1 cellular context compared by ENCODE assay signal in genomic region chr1:207029991-207030521, GRCh38.
TF ChIP-seq lines count a peak whose summit lies in the region.

No MANE protein-coding gene starts in this region.

TF ChIP-seq in K562, 482 proteins besides CTCF, POLR2A, EP300 and RAD21:
- TF ChIP-seq LARP7 (IDR thresholded peaks at IDR 0.05), result no peak
- TF ChIP-seq MAZ (CRISPR knock-in tag; conservative IDR thresholded peaks at IDR 0.05 in 1 of 2, IDR thresholded peaks at IDR 0.05 in 1 of 2), result peak in 1 of 2 experiments; percentile 19; a peak in 1 of 4 replicates
- no peak for TF ChIP-seq CEBPG (CRISPR knock-in tag; IDR thresholded peaks at IDR 0.05)
- TF ChIP-seq CEBPG (tag; conservative IDR thresholded peaks at IDR 0.05 in 1 of 2, IDR thresholded peaks at IDR 0.05 in 1 of 2), result 0 out of 4 replicates have a peak, but pooled peaks of 1 of the 2 experiments have one; percentile 22
- no peak for TF ChIP-seq PTTG1 (tag; IDR thresholded peaks at IDR 0.05; ENCODE audit: low read depth)
- TF ChIP-seq KDM1A (IDR thresholded peaks at IDR 0.05), result no peak
- 0 out of 2 replicates have a peak, but pooled peaks have one; percentile 17 for TF ChIP-seq ZNF133 (CRISPR knock-in tag; IDR thresholded peaks at IDR 0.05)
- 0 out of 4 replicates have a peak, but pooled peaks of 1 of the 2 experiments have one; percentile 22 for TF ChIP-seq SRF (CRISPR knock-in tag; IDR thresholded peaks at IDR 0.05)
- TF ChIP-seq ZNF444 (CRISPR knock-in tag; IDR thresholded peaks at IDR 0.05), result no peak
- TF ChIP-seq GABPA (tag; conservative IDR thresholded peaks at IDR 0.05; ENCODE audit: low read depth), result peak; percentile 63; the same call in 1 of the 2 replicates
- no peak for TF ChIP-seq PHB2 (IDR thresholded peaks at IDR 0.05; ENCODE audit: low read depth)
- TF ChIP-seq STAT6 (CRISPR knock-in tag; IDR thresholded peaks at IDR 0.05), result no peak
- TF ChIP-seq ZNF75A (CRISPR knock-in tag; IDR thresholded peaks at IDR 0.05), result peak; percentile 43; the same call in 1 of the 2 replicates
- 0 out of 2 replicates have a peak, but pooled peaks have one; percentile 6 for TF ChIP-seq ZNF324 (CRISPR knock-in tag; IDR thresholded peaks at IDR 0.05)
- TF ChIP-seq L3MBTL2 (IDR thresholded peaks at IDR 0.05), result peak; percentile 46; the same call in 1 of the 2 replicates
- TF ChIP-seq SMAD2 (IDR thresholded peaks at IDR 0.05; ENCODE audit: low read depth, low read length), result no peak
- TF ChIP-seq CSDE1 (IDR thresholded peaks at IDR 0.05), result no peak
- TF ChIP-seq NBN (IDR thresholded peaks at IDR 0.05; ENCODE audit: low read depth), result 0 out of 2 replicates have a peak, but pooled peaks have one; percentile 32
- peak; percentile 36; the same call in 1 of the 2 replicates for TF ChIP-seq FOSL1 (tag; conservative IDR thresholded peaks at IDR 0.05)
- TF ChIP-seq, protein P1, sequence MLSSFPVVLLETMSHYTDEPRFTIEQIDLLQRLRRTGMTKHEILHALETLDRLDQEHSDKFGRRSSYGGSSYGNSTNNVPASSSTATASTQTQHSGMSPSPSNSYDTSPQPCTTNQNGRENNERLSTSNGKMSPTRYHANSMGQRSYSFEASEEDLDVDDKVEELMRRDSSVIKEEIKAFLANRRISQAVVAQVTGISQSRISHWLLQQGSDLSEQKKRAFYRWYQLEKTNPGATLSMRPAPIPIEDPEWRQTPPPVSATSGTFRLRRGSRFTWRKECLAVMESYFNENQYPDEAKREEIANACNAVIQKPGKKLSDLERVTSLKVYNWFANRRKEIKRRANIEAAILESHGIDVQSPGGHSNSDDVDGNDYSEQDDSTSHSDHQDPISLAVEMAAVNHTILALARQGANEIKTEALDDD (IDR thresholded peaks at IDR 0.05), result no peak
- TF ChIP-seq HMG20A (CRISPR knock-in tag; conservative IDR thresholded peaks at IDR 0.05), result no peak
- no peak for TF ChIP-seq ARNT (IDR thresholded peaks at IDR 0.05)
- TF ChIP-seq, protein P2, sequence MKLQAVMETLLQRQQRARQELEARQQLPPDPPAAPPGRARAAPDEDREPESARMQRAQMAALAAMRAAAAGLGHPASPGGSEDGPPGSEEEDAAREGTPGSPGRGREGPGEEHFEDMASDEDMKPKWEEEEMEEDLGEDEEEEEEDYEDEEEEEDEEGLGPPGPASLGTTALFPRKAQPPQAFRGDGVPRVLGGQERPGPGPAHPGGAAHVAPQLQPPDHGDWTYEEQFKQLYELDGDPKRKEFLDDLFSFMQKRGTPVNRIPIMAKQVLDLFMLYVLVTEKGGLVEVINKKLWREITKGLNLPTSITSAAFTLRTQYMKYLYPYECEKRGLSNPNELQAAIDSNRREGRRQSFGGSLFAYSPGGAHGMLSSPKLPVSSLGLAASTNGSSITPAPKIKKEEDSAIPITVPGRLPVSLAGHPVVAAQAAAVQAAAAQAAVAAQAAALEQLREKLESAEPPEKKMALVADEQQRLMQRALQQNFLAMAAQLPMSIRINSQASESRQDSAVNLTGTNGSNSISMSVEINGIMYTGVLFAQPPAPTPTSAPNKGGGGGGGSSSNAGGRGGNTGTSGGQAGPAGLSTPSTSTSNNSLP (IDR thresholded peaks at IDR 0.05; ENCODE audit: borderline replicate concordance, low read depth, low read length), result no peak
- no peak for TF ChIP-seq FOXK2 (conservative IDR thresholded peaks at IDR 0.05 in 1 of 2, IDR thresholded peaks at IDR 0.05 in 1 of 2; ENCODE audit: low read depth in 2 of 2)
- no peak for TF ChIP-seq ATF1 (CRISPR knock-in tag; IDR thresholded peaks at IDR 0.05)
- 0 out of 2 replicates have a peak, but pooled peaks have one; percentile 25 for TF ChIP-seq ATF1 (tag; IDR thresholded peaks at IDR 0.05)
- TF ChIP-seq ZNF76 (CRISPR knock-in tag; IDR thresholded peaks at IDR 0.05; ENCODE audit: borderline replicate concordance), result peak; percentile 29; the same call in 1 of the 2 replicates
- no peak for TF ChIP-seq PML (IDR thresholded peaks at IDR 0.05; ENCODE audit: low read length)
- TF ChIP-seq, protein P3, sequence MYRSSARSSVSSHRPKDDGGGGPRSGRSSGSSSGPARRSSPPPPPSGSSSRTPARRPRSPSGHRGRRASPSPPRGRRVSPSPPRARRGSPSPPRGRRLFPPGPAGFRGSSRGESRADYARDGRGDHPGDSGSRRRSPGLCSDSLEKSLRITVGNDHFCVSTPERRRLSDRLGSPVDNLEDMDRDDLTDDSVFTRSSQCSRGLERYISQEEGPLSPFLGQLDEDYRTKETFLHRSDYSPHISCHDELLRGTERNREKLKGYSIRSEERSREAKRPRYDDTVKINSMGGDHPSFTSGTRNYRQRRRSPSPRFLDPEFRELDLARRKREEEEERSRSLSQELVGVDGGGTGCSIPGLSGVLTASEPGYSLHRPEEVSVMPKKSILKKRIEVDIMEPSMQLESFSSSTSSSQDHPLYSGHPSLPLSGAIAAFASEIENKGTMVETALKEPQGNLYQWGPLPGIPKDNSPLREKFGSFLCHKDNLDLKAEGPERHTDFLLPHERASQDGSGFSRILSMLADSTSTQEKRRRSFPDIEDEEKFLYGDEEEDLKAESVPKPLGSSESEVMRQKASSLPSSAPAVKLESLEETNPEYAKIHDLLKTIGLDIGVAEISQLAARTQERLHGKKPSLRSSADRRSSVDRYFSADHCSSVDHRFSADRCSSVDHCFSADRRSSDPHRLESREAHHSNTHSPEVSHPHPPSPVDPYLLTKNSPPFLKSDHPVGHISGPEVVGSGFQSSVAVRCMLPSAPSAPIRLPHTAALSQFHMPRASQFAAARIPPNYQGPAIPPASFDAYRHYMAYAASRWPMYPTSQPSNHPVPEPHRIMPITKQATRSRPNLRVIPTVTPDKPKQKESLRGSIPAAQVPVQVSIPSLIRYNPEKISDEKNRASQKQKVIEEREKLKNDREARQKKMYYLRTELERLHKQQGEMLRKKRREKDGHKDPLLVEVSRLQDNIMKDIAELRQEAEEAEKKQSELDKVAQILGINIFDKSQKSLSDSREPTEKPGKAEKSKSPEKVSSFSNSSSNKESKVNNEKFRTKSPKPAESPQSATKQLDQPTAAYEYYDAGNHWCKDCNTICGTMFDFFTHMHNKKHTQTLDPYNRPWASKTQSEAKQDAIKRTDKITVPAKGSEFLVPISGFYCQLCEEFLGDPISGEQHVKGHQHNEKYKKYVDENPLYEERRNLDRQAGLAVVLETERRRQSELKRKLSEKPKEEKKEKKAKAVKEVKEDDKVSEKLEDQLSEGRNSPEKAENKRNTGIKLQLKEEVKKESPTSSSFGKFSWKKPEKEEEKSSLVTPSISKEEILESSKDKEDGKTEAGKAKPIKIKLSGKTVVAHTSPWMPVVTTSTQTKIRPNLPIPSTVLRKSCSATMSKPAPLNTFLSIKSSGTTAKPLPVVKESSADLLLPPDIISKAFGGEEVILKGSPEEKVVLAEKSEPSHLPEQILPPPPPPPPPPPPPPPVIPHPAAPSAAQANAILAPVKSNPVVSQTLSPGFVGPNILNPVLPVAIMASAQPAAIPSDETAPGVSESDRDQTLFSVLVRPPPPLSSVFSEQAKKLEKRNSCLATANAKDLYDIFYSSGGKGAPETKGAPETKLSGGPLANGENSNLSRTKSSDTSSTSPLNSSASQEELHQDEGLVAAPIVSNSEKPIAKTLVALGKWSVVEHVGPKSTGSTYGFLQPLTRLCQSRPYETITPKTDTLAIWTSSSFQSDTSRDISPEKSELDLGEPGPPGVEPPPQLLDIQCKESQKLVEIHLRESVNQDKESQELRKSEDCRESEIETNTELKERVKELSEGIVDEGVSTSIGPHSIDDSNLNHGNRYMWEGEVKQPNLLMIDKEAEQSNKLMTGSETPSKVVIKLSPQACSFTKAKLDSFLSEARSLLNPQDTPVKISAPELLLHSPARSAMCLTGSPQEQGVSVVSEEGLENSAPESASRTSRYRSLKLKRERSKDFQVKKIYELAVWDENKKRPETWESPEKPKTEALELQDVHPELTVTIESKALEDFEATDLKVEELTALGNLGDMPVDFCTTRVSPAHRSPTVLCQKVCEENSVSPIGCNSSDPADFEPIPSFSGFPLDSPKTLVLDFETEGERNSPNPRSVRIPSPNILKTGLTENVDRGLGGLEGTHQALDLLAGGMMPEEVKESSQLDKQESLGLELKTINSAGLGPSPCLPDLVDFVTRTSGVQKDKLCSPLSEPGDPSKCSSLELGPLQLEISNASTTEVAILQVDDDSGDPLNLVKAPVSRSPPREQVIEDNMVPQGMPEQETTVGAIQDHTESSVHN (IDR thresholded peaks at IDR 0.05; ENCODE audit: borderline replicate concordance in 1 of 2, low read depth in 1 of 2), result no peak
- TF ChIP-seq GATAD2A (IDR thresholded peaks at IDR 0.05), result 0 out of 2 replicates have a peak, but pooled peaks have one; percentile 14
- TF ChIP-seq ZNF134 (CRISPR knock-in tag; conservative IDR thresholded peaks at IDR 0.05), result no peak
- TF ChIP-seq ZBTB40 (IDR thresholded peaks at IDR 0.05), result peak; percentile 29; the same call in 1 of the 2 replicates
- TF ChIP-seq ZBTB40 (CRISPR knock-in tag; IDR thresholded peaks at IDR 0.05), result no peak
